8 cellular contexts compared by ENCODE assay signal in genomic region chr6:159819932-159820640, GRCh38. TPM values are rescaled to one million over a fixed set of nuclear protein-coding genes. Genes with fewer than 3 reads are reported as not detected.
DNase-seq lines count a peak whose midpoint lies in the region; ATAC-seq, FAIRE-seq and TF ChIP-seq lines count a peak whose summit lies in the region.

No MANE protein-coding gene starts in this region.

- peak; percentile 57 for ATAC-seq in GM21447 (IDR thresholded peaks at IDR 0.05; ENCODE audit: unreplicated experiment)

- CTCF ChIA-PET in OCI-LY7 (lab: Charles Lee; ENCODE audit: unreplicated experiment) = no interaction called here

- no peak overlapping the region for H3K4me3 Mint-ChIP-seq in astrocyte (ENCODE audit: unreplicated experiment)

- H3K27me3 Mint-ChIP-seq in astrocyte (ENCODE audit: low read depth, unreplicated experiment) = peaks cover 39% of the 10 kb centered on the region

- peak overlapping the region; percentile 7; the same call in 1 of the 2 replicates for H3K4me2 ChIP-seq in OCI-LY7 (ENCODE audit: low read length)
- H3K4me2 ChIP-seq in astrocyte (ENCODE audit: low read length) = no peak overlapping the region

- no peak for FAIRE-seq in astrocyte (lab: Jason Lieb, UNC)

- no peak overlapping the region for H3K9ac ChIP-seq in astrocyte (ENCODE audit: low read length)

- H4K20me1 ChIP-seq in OCI-LY7 (ENCODE audit: insufficient read depth, low read length) = no peaks in the 10 kb centered on the region
- no peaks in the 10 kb centered on the region for H4K20me1 ChIP-seq in astrocyte (ENCODE audit: insufficient read depth, low read length)

- BruUV-seq in OCI-LY7 (replicated peaks; lab: Mats Ljungman, UMichigan) = no TSS peak

- no peak overlapping the region for H3K27ac ChIP-seq in OCI-LY7 (ENCODE audit: low read depth, low read length, poor library complexity, severe bottlenecking)
- H3K27ac ChIP-seq in astrocyte (ENCODE audit: low read depth, low read length) = no peak overlapping the region

- H3K36me3 ChIP-seq in OCI-LY7 (ENCODE audit: insufficient read depth, low read length) = no peaks in the 10 kb centered on the region
- no peaks in the 10 kb centered on the region for H3K36me3 ChIP-seq in astrocyte (ENCODE audit: insufficient read depth, low read length)

- TF ChIP-seq CTCF in OCI-LY7 (conservative IDR thresholded peaks at IDR 0.05; ENCODE audit: low read length) = no peak
- no peak for TF ChIP-seq CTCF in astrocyte (IDR thresholded peaks at IDR 0.05; ENCODE audit: insufficient read depth, low read depth, low read length)

- H3K4me1 ChIP-seq in OCI-LY7 (ENCODE audit: insufficient read depth, low read length, poor library complexity, severe bottlenecking) (peaks cover 10% of the 10 kb centered on the region), astrocyte (ENCODE audit: insufficient read depth, low read length) (no peaks in the 10 kb centered on the region)

- H3K9me3 Mint-ChIP-seq in astrocyte (ENCODE audit: unreplicated experiment) = peaks cover 5% of the 10 kb centered on the region

- POLR2A ChIA-PET in OCI-LY7 (lab: Charles Lee) = interaction anchor here (1.1 to 1.2 kb wide), 2 partner anchors 13 to 30 kb away, joined by 3 to 4 read pairs; partner anchors contain the start of genes MRPL18 and TCP1

- no peak overlapping the region for H3K27ac Mint-ChIP-seq in astrocyte (ENCODE audit: unreplicated experiment)

- peaks cover 2% of the 10 kb centered on the region for H3K27me3 ChIP-seq in astrocyte (ENCODE audit: insufficient read depth, low read length)

- H2AFZ ChIP-seq in OCI-LY7 (ENCODE audit: low read length) = peak overlapping the region; percentile 78
- peak overlapping the region; percentile 26 for H2AFZ ChIP-seq in astrocyte (ENCODE audit: low read depth, low read length)

- in situ Hi-C loops in G401 (cut with HindIII; ENCODE audit: low sequenced_read_pairs) = no loop called here

- intact Hi-C loops in OCI-LY7 (cut with micrococcal nuclease; ENCODE audit: unreplicated experiment) = no loop called here

- H3K79me2 ChIP-seq in OCI-LY7 (ENCODE audit: insufficient read depth, low read depth, low read length) (no peaks in the 10 kb centered on the region), astrocyte (ENCODE audit: insufficient read depth, low read length) (no peaks in the 10 kb centered on the region)

- DNase-seq in OCI-LY7 (ENCODE audit: low spot score) (peak; percentile 54), astrocyte (ENCODE audit: low read depth) (no peak), NCI-H2029 treated with DMSO at 0.1 percent for 48 hours (lab: John Stamatoyannopoulos, UW) (no peak), G401 (ENCODE audit: low spot score) (no peak), GOT3 (lab: John Stamatoyannopoulos, UW) (no peak), occipital lobe (lab: John Stamatoyannopoulos, UW) (no peak)
- DNase-seq in stimulated activated CD4-positive, alpha-beta T cell treated with anti-CD3 and anti-CD28 coated beads, Interleukin-4, amount 100 ng/mL, for 24 hours = peak; percentile 20

- no peaks in the 10 kb centered on the region for H3K9me2 ChIP-seq in OCI-LY7 (ENCODE audit: insufficient read depth, low read length)

- H3K9me3 ChIP-seq in OCI-LY7 (ENCODE audit: low read length) (no peaks in the 10 kb centered on the region), astrocyte (ENCODE audit: insufficient read depth, low read depth, low read length) (no peaks in the 10 kb centered on the region)

- peaks cover 13% of the 10 kb centered on the region for H3K36me3 Mint-ChIP-seq in astrocyte (ENCODE audit: low read depth, unreplicated experiment)

- no peaks in the 10 kb centered on the region for H3K4me1 Mint-ChIP-seq in astrocyte (ENCODE audit: low read depth, unreplicated experiment)

- H3K4me3 ChIP-seq in OCI-LY7 (ENCODE audit: low read depth, low read length, poor library complexity, severe bottlenecking) = no peak overlapping the region
- no peak overlapping the region for H3K4me3 ChIP-seq in astrocyte (ENCODE audit: insufficient read depth, low read depth, low read length)

RNA-seq across cellular contexts. Expression of gene PNLDC1, which starts 20.0 kb away (rescaled TPM):
- not detected in 2 replicates for total RNA-seq in OCI-LY7 (2014; rRNA removed; shearing (Covaris generic))
- total RNA-seq in OCI-LY7 (2022) = not detected in 2 replicates
- total RNA-seq in astrocyte = 0.11 TPM in 1 of 2 replicates, not detected in the other
- not detected in 2 replicates for total RNA-seq in G401 (2014; rRNA removed; shearing (Covaris generic))
- total RNA-seq in occipital lobe = not detected

RNA-seq across cellular contexts. Expression of gene MRPL18, which starts 29.8 kb away (rescaled TPM):
- total RNA-seq in OCI-LY7 (2014; rRNA removed; shearing (Covaris generic)) = 128 and 147 TPM in 2 replicates
- total RNA-seq in OCI-LY7 (2022) (102 and 117 TPM in 2 replicates), astrocyte (64.6 and 69.3 TPM in 2 replicates), occipital lobe (44.5 TPM)
- total RNA-seq in G401 (2014; rRNA removed; shearing (Covaris generic)) = 153 and 158 TPM in 2 replicates

RNA-seq across cellular contexts. Expression of gene TCP1, which starts 30.7 kb away (rescaled TPM):
- total RNA-seq in OCI-LY7 (2014; rRNA removed; shearing (Covaris generic)) = 319 and 321 TPM in 2 replicates
- total RNA-seq in OCI-LY7 (2022) (340 and 386 TPM in 2 replicates), astrocyte (238 and 256 TPM in 2 replicates), occipital lobe (336 TPM)
- total RNA-seq in G401 (2014; rRNA removed; shearing (Covaris generic)) = 167 and 216 TPM in 2 replicates

RNA-seq across cellular contexts. Expression of gene ACAT2, which starts 58.2 kb away (rescaled TPM):
- 39.4 and 42.4 TPM in 2 replicates for total RNA-seq in OCI-LY7 (2014; rRNA removed; shearing (Covaris generic))
- total RNA-seq in OCI-LY7 (2022) = 90.1 and 110 TPM in 2 replicates
- 59.1 and 96.7 TPM in 2 replicates for total RNA-seq in astrocyte
- total RNA-seq in G401 (2014; rRNA removed; shearing (Covaris generic)) = 46.7 and 79.7 TPM in 2 replicates
- 69.9 TPM for total RNA-seq in occipital lobe

Comparison
In these comparisons a context has a peak if more than half of its experiments do, and no peak if none do; other contexts are left out.
1. DNase-seq: peak in OCI-LY7 (single experiment) and stimulated activated CD4-positive, alpha-beta T cell treated with anti-CD3 and anti-CD28 coated beads, Interleukin-4, amount 100 ng/mL, for 24 hours (single experiment); none in astrocyte (single experiment), NCI-H2029 treated with DMSO at 0.1 percent for 48 hours (single experiment), G401 (single experiment), GOT3 (single experiment) and occipital lobe (single experiment).